1 cellular context compared by ENCODE assay signal in the genomic region with DNA sequence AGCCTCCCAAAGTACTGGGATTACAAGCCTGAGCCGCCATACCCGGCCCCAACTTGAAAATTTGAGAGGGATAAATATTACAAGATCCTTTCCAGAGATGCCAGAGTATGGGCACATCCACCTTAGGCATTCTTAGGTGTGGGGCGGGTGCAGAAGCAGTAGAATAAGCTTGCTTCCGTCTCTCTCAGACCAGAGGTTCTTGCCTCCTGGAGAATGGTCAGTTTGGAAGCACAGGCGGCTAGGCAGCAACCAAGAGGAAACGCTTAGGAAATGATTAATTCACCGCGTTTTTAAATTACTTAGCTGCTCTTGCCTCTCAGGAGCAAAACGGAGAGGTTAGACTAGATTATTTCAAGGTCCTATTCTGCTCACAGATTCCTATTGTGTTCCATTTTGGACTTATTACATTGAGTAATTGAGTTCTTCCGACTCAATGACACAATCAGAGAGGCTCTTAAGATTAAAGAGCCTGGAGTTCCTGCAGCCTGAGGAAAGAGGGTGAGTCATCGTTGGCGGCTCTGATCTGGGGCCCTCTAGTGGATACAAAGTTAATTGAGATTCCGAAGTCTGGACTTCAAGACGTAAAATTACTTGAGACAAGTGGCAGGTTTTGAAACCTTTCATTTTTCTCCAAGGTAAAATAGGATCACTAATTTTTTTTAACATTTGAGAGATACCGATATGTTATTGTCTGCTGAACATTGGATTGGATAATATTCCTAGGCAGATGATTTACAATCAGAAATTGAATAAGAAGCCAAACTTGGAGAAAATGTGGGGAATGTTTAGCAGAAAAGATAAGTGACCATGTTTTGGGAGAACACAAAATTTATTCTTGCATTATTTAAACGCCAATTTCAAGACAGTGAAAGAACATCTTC.
TF ChIP-seq lines count a peak whose summit lies in the region.

No MANE protein-coding gene starts in this region.

TF ChIP-seq in K562, 482 proteins besides CTCF, POLR2A, EP300 and RAD21 (continued from another document and continues in another):
- TF ChIP-seq, protein P1, sequence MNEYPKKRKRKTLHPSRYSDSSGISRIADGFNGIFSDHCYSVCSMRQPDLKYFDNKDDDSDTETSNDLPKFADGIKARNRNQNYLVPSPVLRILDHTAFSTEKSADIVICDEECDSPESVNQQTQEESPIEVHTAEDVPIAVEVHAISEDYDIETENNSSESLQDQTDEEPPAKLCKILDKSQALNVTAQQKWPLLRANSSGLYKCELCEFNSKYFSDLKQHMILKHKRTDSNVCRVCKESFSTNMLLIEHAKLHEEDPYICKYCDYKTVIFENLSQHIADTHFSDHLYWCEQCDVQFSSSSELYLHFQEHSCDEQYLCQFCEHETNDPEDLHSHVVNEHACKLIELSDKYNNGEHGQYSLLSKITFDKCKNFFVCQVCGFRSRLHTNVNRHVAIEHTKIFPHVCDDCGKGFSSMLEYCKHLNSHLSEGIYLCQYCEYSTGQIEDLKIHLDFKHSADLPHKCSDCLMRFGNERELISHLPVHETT (CRISPR knock-in tag; conservative IDR thresholded peaks at IDR 0.05 in 1 of 2, IDR thresholded peaks at IDR 0.05 in 1 of 2), result no peak; a peak in 1 of 4 replicates
- TF ChIP-seq, protein P2, sequence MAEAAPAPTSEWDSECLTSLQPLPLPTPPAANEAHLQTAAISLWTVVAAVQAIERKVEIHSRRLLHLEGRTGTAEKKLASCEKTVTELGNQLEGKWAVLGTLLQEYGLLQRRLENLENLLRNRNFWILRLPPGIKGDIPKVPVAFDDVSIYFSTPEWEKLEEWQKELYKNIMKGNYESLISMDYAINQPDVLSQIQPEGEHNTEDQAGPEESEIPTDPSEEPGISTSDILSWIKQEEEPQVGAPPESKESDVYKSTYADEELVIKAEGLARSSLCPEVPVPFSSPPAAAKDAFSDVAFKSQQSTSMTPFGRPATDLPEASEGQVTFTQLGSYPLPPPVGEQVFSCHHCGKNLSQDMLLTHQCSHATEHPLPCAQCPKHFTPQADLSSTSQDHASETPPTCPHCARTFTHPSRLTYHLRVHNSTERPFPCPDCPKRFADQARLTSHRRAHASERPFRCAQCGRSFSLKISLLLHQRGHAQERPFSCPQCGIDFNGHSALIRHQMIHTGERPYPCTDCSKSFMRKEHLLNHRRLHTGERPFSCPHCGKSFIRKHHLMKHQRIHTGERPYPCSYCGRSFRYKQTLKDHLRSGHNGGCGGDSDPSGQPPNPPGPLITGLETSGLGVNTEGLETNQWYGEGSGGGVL (CRISPR knock-in tag; IDR thresholded peaks at IDR 0.05), result no peak
- TF ChIP-seq ZNF586 (CRISPR knock-in tag; conservative IDR thresholded peaks at IDR 0.05), result no peak
- no peak for TF ChIP-seq SNIP1 (IDR thresholded peaks at IDR 0.05; ENCODE audit: low read depth)
- peak; percentile 45; the same call in 1 of the 2 replicates for TF ChIP-seq NCOA6 (IDR thresholded peaks at IDR 0.05)
- TF ChIP-seq RBM14 (IDR thresholded peaks at IDR 0.05; ENCODE audit: borderline replicate concordance, insufficient read depth, low read depth, low read length), result no peak
- 0 out of 4 replicates have a peak, but pooled peaks of 1 of the 2 experiments have one; percentile 50 for TF ChIP-seq ETV6 (IDR thresholded peaks at IDR 0.05; ENCODE audit: borderline replicate concordance in 1 of 2, low read depth in 2 of 2, low read length in 1 of 2)
- no peak for TF ChIP-seq ETV6 (CRISPR knock-in tag; IDR thresholded peaks at IDR 0.05; ENCODE audit: borderline replicate concordance)
- TF ChIP-seq ZNF316 (IDR thresholded peaks at IDR 0.05), result peak; percentile 46; the same call in 1 of the 2 replicates
- no peak for TF ChIP-seq ZNF124 (CRISPR knock-in tag; IDR thresholded peaks at IDR 0.05)
- no peak for TF ChIP-seq KLF6 (CRISPR knock-in tag; IDR thresholded peaks at IDR 0.05; ENCODE audit: borderline replicate concordance)
- TF ChIP-seq TEAD4 (IDR thresholded peaks at IDR 0.05; ENCODE audit: low read length), result peak; percentile 62; the same call in 1 of the 2 replicates
- TF ChIP-seq TEAD4 (CRISPR knock-in tag; IDR thresholded peaks at IDR 0.05; ENCODE audit: borderline replicate concordance), result no peak
- no peak for TF ChIP-seq HNRNPH1 (optimal IDR thresholded peaks at IDR 0.05; ENCODE audit: low read depth, low read length)
- peak in 1 of 2 experiments; percentile 77; a peak in 1 of 4 replicates for TF ChIP-seq TBL1XR1 (IDR thresholded peaks at IDR 0.05; ENCODE audit: low read length in 2 of 2)
- peak; percentile 50; the same call in 1 of the 2 replicates for TF ChIP-seq NFE2L1 (tag; IDR thresholded peaks at IDR 0.05; ENCODE audit: borderline replicate concordance, low read depth)
- TF ChIP-seq, protein P3, sequence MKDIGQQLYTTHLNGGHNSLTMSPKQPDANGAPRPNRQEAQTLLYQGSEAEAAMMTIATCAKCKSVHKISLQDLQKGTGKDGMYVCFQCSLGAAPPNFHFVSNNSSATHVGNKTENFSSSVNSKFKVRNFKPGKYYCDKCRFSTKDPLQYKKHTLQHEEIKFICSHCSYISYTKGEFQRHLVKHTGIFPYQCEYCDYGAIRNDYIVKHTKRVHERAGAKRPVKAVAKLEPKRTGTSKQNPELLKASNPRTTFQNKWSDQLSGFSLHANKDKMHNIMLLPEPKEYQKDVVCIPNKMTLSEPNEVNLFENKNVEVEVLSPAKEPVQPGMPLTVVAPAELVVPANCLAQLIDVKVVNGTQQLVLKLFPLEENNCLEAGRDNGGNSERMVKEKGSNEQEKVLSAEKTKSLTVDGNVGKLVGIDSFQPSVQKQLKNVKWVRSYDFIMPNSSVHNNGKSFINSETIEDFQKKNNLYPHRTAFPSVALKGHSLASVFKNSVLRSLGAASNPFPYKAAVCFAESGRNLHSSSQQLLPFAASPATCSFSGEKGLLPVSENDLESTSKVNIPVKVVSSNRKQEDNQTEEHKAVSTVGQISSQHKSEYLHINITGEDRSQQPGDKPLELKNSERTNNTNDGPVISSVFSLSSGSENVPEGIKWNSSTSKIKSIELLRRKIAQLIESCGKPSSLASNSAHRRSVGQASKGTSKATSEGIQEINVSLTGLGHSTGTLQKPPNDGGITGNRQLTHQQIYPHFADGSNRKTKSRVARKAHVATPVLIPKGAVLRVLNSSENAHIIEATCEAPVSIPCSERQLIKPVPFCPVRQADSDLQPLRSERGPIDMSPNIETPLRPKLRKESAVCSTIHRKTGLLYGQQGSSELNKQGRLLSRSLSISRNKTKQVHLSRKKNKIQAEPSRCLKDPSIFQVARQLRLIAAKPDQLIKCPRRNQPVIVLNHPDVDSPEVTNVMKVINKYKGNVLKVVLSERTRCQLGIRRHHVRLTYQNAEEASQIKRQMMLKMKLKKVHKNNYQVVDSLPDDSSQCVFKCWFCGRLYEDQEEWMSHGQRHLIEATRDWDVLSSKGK (CRISPR knock-in tag; IDR thresholded peaks at IDR 0.05), result no peak
- peak; percentile 57 for TF ChIP-seq SMC3 (conservative IDR thresholded peaks at IDR 0.05; ENCODE audit: insufficient read depth, low read depth, low read length)
- no peak for TF ChIP-seq OTX1 (CRISPR knock-in tag; IDR thresholded peaks at IDR 0.05)
- TF ChIP-seq ERF (CRISPR knock-in tag; IDR thresholded peaks at IDR 0.05), result no peak
- TF ChIP-seq ZNF274 (IDR thresholded peaks at IDR 0.05; ENCODE audit: borderline replicate concordance, low read depth, low read length), result no peak
- TF ChIP-seq ZNF324 (CRISPR knock-in tag; IDR thresholded peaks at IDR 0.05), result no peak
- no peak for TF ChIP-seq ZNF408 (CRISPR knock-in tag; IDR thresholded peaks at IDR 0.05; ENCODE audit: low read depth)
- no peak for TF ChIP-seq HDAC8 (tag; IDR thresholded peaks at IDR 0.05)
- no peak for TF ChIP-seq SRSF1 (IDR thresholded peaks at IDR 0.05; ENCODE audit: low read depth, low read length)
- no peak for TF ChIP-seq NR2C2 (CRISPR knock-in tag; IDR thresholded peaks at IDR 0.05)
- TF ChIP-seq NR2C2 (tag; IDR thresholded peaks at IDR 0.05), result 0 out of 2 replicates have a peak, but pooled peaks have one; percentile 27
- TF ChIP-seq TAF1 (IDR thresholded peaks at IDR 0.05; ENCODE audit: control insufficient read depth, extremely low read depth, insufficient read depth, low read length, severe bottlenecking), result peak; percentile 33
- TF ChIP-seq, protein P4, sequence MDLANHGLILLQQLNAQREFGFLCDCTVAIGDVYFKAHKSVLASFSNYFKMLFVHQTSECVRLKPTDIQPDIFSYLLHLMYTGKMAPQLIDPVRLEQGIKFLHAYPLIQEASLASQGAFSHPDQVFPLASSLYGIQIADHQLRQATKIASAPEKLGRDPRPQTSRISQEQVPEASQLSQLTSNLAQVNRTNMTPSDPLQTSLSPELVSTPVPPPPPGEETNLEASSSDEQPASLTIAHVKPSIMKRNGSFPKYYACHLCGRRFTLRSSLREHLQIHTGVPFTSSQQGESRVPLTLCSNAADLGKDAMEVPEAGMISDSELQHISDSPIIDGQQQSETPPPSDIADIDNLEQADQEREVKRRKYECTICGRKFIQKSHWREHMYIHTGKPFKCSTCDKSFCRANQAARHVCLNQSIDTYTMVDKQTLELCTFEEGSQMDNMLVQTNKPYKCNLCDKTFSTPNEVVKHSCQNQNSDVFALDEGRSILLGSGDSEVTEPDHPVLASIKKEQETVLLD (IDR thresholded peaks at IDR 0.05), result peak; percentile 25; the same call in 1 of the 2 replicates
- no peak for TF ChIP-seq EP400 (IDR thresholded peaks at IDR 0.05)
- TF ChIP-seq, protein P5, sequence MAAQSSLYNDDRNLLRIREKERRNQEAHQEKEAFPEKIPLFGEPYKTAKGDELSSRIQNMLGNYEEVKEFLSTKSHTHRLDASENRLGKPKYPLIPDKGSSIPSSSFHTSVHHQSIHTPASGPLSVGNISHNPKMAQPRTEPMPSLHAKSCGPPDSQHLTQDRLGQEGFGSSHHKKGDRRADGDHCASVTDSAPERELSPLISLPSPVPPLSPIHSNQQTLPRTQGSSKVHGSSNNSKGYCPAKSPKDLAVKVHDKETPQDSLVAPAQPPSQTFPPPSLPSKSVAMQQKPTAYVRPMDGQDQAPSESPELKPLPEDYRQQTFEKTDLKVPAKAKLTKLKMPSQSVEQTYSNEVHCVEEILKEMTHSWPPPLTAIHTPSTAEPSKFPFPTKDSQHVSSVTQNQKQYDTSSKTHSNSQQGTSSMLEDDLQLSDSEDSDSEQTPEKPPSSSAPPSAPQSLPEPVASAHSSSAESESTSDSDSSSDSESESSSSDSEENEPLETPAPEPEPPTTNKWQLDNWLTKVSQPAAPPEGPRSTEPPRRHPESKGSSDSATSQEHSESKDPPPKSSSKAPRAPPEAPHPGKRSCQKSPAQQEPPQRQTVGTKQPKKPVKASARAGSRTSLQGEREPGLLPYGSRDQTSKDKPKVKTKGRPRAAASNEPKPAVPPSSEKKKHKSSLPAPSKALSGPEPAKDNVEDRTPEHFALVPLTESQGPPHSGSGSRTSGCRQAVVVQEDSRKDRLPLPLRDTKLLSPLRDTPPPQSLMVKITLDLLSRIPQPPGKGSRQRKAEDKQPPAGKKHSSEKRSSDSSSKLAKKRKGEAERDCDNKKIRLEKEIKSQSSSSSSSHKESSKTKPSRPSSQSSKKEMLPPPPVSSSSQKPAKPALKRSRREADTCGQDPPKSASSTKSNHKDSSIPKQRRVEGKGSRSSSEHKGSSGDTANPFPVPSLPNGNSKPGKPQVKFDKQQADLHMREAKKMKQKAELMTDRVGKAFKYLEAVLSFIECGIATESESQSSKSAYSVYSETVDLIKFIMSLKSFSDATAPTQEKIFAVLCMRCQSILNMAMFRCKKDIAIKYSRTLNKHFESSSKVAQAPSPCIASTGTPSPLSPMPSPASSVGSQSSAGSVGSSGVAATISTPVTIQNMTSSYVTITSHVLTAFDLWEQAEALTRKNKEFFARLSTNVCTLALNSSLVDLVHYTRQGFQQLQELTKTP (IDR thresholded peaks at IDR 0.05; ENCODE audit: low read depth in 1 of 2, partially characterized antibody in 2 of 2), result no peak
- TF ChIP-seq, protein P6, sequence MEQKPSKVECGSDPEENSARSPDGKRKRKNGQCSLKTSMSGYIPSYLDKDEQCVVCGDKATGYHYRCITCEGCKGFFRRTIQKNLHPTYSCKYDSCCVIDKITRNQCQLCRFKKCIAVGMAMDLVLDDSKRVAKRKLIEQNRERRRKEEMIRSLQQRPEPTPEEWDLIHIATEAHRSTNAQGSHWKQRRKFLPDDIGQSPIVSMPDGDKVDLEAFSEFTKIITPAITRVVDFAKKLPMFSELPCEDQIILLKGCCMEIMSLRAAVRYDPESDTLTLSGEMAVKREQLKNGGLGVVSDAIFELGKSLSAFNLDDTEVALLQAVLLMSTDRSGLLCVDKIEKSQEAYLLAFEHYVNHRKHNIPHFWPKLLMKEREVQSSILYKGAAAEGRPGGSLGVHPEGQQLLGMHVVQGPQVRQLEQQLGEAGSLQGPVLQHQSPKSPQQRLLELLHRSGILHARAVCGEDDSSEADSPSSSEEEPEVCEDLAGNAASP (IDR thresholded peaks at IDR 0.05), result no peak
- no peak for TF ChIP-seq ZNF217 (CRISPR knock-in tag; IDR thresholded peaks at IDR 0.05)
- TF ChIP-seq TEAD2 (tag; IDR thresholded peaks at IDR 0.05), result no peak
- TF ChIP-seq NBN (IDR thresholded peaks at IDR 0.05; ENCODE audit: low read depth), result peak; percentile 74
- TF ChIP-seq JUN (IDR thresholded peaks at IDR 0.05; ENCODE audit: borderline replicate concordance, low read depth, low read length), result peak; percentile 99
- TF ChIP-seq JUN (CRISPR knock-in tag; IDR thresholded peaks at IDR 0.05; ENCODE audit: borderline replicate concordance), result 0 out of 2 replicates have a peak, but pooled peaks have one; percentile 69
- TF ChIP-seq CTBP1 (IDR thresholded peaks at IDR 0.05; ENCODE audit: borderline replicate concordance), result no peak
- TF ChIP-seq EWSR1 (IDR thresholded peaks at IDR 0.05; ENCODE audit: borderline replicate concordance, low read depth, partially characterized antibody), result no peak
- TF ChIP-seq ZNF41 (CRISPR knock-in tag; conservative IDR thresholded peaks at IDR 0.05), result no peak
- TF ChIP-seq, protein P7, sequence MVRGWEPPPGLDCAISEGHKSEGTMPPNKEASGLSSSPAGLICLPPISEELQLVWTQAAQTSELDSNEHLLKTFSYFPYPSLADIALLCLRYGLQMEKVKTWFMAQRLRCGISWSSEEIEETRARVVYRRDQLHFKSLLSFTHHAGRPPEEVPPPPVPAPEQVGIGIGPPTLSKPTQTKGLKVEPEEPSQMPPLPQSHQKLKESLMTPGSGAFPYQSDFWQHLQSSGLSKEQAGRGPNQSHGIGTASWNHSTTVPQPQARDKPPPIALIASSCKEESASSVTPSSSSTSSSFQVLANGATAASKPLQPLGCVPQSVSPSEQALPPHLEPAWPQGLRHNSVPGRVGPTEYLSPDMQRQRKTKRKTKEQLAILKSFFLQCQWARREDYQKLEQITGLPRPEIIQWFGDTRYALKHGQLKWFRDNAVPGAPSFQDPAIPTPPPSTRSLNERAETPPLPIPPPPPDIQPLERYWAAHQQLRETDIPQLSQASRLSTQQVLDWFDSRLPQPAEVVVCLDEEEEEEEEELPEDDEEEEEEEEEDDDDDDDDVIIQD (CRISPR knock-in tag; IDR thresholded peaks at IDR 0.05), result no peak
- TF ChIP-seq, protein P8, sequence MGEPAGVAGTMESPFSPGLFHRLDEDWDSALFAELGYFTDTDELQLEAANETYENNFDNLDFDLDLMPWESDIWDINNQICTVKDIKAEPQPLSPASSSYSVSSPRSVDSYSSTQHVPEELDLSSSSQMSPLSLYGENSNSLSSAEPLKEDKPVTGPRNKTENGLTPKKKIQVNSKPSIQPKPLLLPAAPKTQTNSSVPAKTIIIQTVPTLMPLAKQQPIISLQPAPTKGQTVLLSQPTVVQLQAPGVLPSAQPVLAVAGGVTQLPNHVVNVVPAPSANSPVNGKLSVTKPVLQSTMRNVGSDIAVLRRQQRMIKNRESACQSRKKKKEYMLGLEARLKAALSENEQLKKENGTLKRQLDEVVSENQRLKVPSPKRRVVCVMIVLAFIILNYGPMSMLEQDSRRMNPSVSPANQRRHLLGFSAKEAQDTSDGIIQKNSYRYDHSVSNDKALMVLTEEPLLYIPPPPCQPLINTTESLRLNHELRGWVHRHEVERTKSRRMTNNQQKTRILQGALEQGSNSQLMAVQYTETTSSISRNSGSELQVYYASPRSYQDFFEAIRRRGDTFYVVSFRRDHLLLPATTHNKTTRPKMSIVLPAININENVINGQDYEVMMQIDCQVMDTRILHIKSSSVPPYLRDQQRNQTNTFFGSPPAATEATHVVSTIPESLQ (CRISPR knock-in tag; IDR thresholded peaks at IDR 0.05), result no peak
- TF ChIP-seq ZSCAN32 (CRISPR knock-in tag; IDR thresholded peaks at IDR 0.05), result no peak
- no peak for TF ChIP-seq TCF7L2 (IDR thresholded peaks at IDR 0.05; ENCODE audit: low read depth, low read length)
